8 cellular contexts compared by ENCODE assay signal in genomic region chr7:30668102-30668501, GRCh38. TPM values are rescaled to one million over a fixed set of nuclear protein-coding genes. Genes with fewer than 3 reads are reported as not detected.
"Had no signal": no experiment of that assay in that cellular context is flagged by ENCODE, and none has a peak within 500 bp of the region (broad histone marks: within the 10 kb centered on the region; RNA-seq: fewer than 3 reads in every experiment).

No MANE protein-coding gene starts in this region.

- H3K27ac Mint-ChIP-seq: H9, IgD-negative memory B cell had no signal

- H3K4me3 ChIP-seq: GM23248 had no signal

- ATAC-seq: HepG2 had no signal

- H2AFZ ChIP-seq: GM23248 had no signal

- H3K9ac ChIP-seq: GM23248 had no signal

- DNase-seq: GM23248, H9, HCEC 1CT, KG1 had no signal

- H3K4me3 Mint-ChIP-seq: H9, IgD-negative memory B cell had no signal

- H3K9me3 Mint-ChIP-seq: H9 had no signal

- H3K4me1 Mint-ChIP-seq: IgD-negative memory B cell had no signal

- H3K27ac ChIP-seq: GM23248, HL-60 had no signal

RNA-seq across cellular contexts. Expression of gene CRHR2, which starts 14.2 kb away (rescaled TPM):
- total RNA-seq: GM23248, HepG2, HT1080 had no signal
- polyA plus RNA-seq: HepG2, IgD-negative memory B cell had no signal
